Comparison of ENCODE assay signal across 1 cellular context in genomic region chr3:44915702-44916438, GRCh38.
TF ChIP-seq lines count a peak whose summit lies in the region.

No MANE protein-coding gene starts in this region.

TF ChIP-seq in liver, 16 proteins besides CTCF, POLR2A, EP300 and RAD21:
- TF ChIP-seq, protein P1, sequence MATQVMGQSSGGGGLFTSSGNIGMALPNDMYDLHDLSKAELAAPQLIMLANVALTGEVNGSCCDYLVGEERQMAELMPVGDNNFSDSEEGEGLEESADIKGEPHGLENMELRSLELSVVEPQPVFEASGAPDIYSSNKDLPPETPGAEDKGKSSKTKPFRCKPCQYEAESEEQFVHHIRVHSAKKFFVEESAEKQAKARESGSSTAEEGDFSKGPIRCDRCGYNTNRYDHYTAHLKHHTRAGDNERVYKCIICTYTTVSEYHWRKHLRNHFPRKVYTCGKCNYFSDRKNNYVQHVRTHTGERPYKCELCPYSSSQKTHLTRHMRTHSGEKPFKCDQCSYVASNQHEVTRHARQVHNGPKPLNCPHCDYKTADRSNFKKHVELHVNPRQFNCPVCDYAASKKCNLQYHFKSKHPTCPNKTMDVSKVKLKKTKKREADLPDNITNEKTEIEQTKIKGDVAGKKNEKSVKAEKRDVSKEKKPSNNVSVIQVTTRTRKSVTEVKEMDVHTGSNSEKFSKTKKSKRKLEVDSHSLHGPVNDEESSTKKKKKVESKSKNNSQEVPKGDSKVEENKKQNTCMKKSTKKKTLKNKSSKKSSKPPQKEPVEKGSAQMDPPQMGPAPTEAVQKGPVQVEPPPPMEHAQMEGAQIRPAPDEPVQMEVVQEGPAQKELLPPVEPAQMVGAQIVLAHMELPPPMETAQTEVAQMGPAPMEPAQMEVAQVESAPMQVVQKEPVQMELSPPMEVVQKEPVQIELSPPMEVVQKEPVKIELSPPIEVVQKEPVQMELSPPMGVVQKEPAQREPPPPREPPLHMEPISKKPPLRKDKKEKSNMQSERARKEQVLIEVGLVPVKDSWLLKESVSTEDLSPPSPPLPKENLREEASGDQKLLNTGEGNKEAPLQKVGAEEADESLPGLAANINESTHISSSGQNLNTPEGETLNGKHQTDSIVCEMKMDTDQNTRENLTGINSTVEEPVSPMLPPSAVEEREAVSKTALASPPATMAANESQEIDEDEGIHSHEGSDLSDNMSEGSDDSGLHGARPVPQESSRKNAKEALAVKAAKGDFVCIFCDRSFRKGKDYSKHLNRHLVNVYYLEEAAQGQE (IDR thresholded peaks at IDR 0.05), result no peak
- TF ChIP-seq ATF3 (IDR thresholded peaks at IDR 0.05) (no peak), NR2F2 (IDR thresholded peaks at IDR 0.05) (peak; percentile 47), RXRA (IDR thresholded peaks at IDR 0.05) (no peak)
